13 cellular contexts compared by ENCODE assay signal in genomic region chr9:135788576-135789300, GRCh38.
DNase-seq lines count a peak whose midpoint lies in the region; ATAC-seq and TF ChIP-seq lines count a peak whose summit lies in the region.
"Had no signal": no experiment of that assay in that cellular context is flagged by ENCODE, and none has a peak within 500 bp of the region (broad histone marks: within the 10 kb centered on the region; RNA-seq: fewer than 3 reads in every experiment).

No MANE protein-coding gene starts in this region.

- no peak for TF ChIP-seq EP300 in transverse colon (IDR thresholded peaks at IDR 0.05; ENCODE audit: low read depth)

- H3K4me2 ChIP-seq in BLaER1: peak overlapping the region; percentile 59

- no peaks in the 10 kb centered on the region for H3K36me3 ChIP-seq in BLaER1
- no peaks in the 10 kb centered on the region for H3K36me3 ChIP-seq in H7 (replicated peaks; ENCODE audit: control insufficient read depth, insufficient read depth, low read length)
- H3K36me3 ChIP-seq in transverse colon: no peaks in the 10 kb centered on the region
- no peaks in the 10 kb centered on the region for H3K36me3 ChIP-seq in left lung

- no peak for TF ChIP-seq CTCF in transverse colon (IDR thresholded peaks at IDR 0.05)
- TF ChIP-seq CTCF in left lung (IDR thresholded peaks at IDR 0.05): no peak

- H3K27me3 ChIP-seq in BLaER1 (no peaks in the 10 kb centered on the region), H7 (ENCODE audit: control insufficient read depth, insufficient read depth, low read length) (no peaks in the 10 kb centered on the region), transverse colon (no peaks in the 10 kb centered on the region), left lung (peaks cover 0 to 72% of the 10 kb centered on the region in 2 donors)

- ATAC-seq in left colon (peak; percentile 79), left lung (no peak), HG02884 (IDR thresholded peaks at IDR 0.05; ENCODE audit: unreplicated experiment) (no peak), HG02678 (IDR thresholded peaks at IDR 0.05; ENCODE audit: unreplicated experiment) (no peak)
- ATAC-seq: CD8-positive, alpha-beta T cell had no signal

- H4K20me1 ChIP-seq in BLaER1: no peaks in the 10 kb centered on the region

- intact Hi-C loops in left colon (cut with DNase I, micrococcal nuclease) (no loop called here), transverse colon (cut with DNase I; ENCODE audit: low total_unique reads) (no loop called here), left lung (cut with DNase I) (no loop called here)

- H3K27ac ChIP-seq in BLaER1 (no peak overlapping the region), transverse colon (no peak overlapping the region), left lung (no peak overlapping the region)

- peak; percentile 61 for DNase-seq in H7
- DNase-seq in left colon: peak in 1 of 2 donors; percentile 28
- DNase-seq in transverse colon: peak; percentile 30
- no peak for DNase-seq in left lung
- DNase-seq: COR-L47, DMS153, DMS79 treated with DMSO at 0.1 percent for 48 hours, EL, KG1 had no signal

- H3K4me1 ChIP-seq in BLaER1 (peaks cover 19% of the 10 kb centered on the region), transverse colon (no peaks in the 10 kb centered on the region), left lung (no peaks in the 10 kb centered on the region)

- H3K4me3 ChIP-seq in BLaER1: no peak overlapping the region
- no peak overlapping the region for H3K4me3 ChIP-seq in H7 (ENCODE audit: insufficient read depth, low read depth, low read length)
- H3K4me3 ChIP-seq in transverse colon: no peak overlapping the region
- no peak overlapping the region for H3K4me3 ChIP-seq in left lung

- H3K9me3 ChIP-seq in BLaER1 (no peaks in the 10 kb centered on the region), transverse colon (no peaks in the 10 kb centered on the region), left lung (no peaks in the 10 kb centered on the region)

- peak overlapping the region; percentile 53; the same call in 1 of the 2 replicates for H3K9ac ChIP-seq in BLaER1

- TF ChIP-seq POLR2A in transverse colon (IDR thresholded peaks at IDR 0.05): no peak

- WGBS in transverse colon (ENCODE audit: low coverage in 1 of 2), 2 donors: 62% methylated on average over 33 of the region's 36 CpGs; no CpG with 5 or more reads in 1 of the 2 donors

- in situ Hi-C loops in transverse colon (cut with MboI; ENCODE audit: low pct_ligation_motif_present in 1 of 4, low pct_unique_long_range_greater_than_20kb in 1 of 4, low sequenced_read_pairs in 3 of 4): no loop called here

Comparison
In these comparisons a context has a peak if more than half of its experiments do, and no peak if none do; other contexts are left out.
1. DNase-seq: peak in H7 (single experiment) and transverse colon (single experiment); none in left lung (0 of 2).